In genomic region chr6:94278146-94278545, GRCh38 we compare ENCODE assay signal across 21 cellular contexts.
"Had no signal": no experiment of that assay in that cellular context is flagged by ENCODE, and none has a peak within 500 bp of the region (broad histone marks: within the 10 kb centered on the region; RNA-seq: fewer than 3 reads in every experiment).

No MANE protein-coding gene starts in this region.

- H3K4me1 ChIP-seq: esophagus muscularis mucosa, gastrocnemius medialis, left lung, lower lobe of right lung, sigmoid colon, testis, tibial nerve, upper lobe of right lung, vagina had no signal

- H3K4me1 Mint-ChIP-seq: memory B cell; stimulated activated naive B cell treated with anti-CD40 and anti-IgM and Interleukin-4, amounts not matched to agents 10 μg/mL and 1 μg/mL and 100 μg/mL, for 72 hours; stimulated activated naive CD8-positive, alpha-beta T cell treated with anti-CD3 and anti-CD28 coated beads, Interleukin-15, amount 100 ng/mL, for 72 hours had no signal

- DNase-seq: cortex of kidney; effector memory CD8-positive, alpha-beta T cell; gastrocnemius medialis; islet precursor cell; left lung; lower lobe of right lung; midbrain; sigmoid colon; stimulated activated CD4-positive, alpha-beta T cell treated with anti-CD3 and anti-CD28 coated beads, Interleukin-2, amount 100 ng/mL, for 24 hours; stimulated activated CD4-positive, alpha-beta T cell treated with anti-CD3 and anti-CD28 coated beads, Interleukin-4, amount 100 ng/mL, for 4 hours; stimulated activated naive B cell treated with anti-CD40 and anti-IgM and Interleukin-4, amounts not matched to agents 10 μg/mL and 1 μg/mL and 100 μg/mL, for 72 hours; stimulated activated naive CD8-positive, alpha-beta T cell treated with anti-CD3 and anti-CD28 coated beads, Interleukin-15, amount 100 ng/mL, for 72 hours; testis; upper lobe of right lung had no signal

- ATAC-seq: effector memory CD8-positive, alpha-beta T cell; gastrocnemius medialis; left lung; lower lobe of right lung; natural killer cell treated with Interleukin-12 subunit alpha and Interleukin-12 subunit beta and Interleukin-15 and Interleukin-18, amount 100 ng/mL, for 72 hours; stimulated activated naive B cell treated with anti-CD40 and anti-IgM and Interleukin-4, amounts not matched to agents 10 μg/mL and 1 μg/mL and 100 μg/mL, for 72 hours; stimulated activated naive CD8-positive, alpha-beta T cell treated with anti-CD3 and anti-CD28 coated beads, Interleukin-15, amount 100 ng/mL, for 72 hours; upper lobe of right lung had no signal

- H3K4me3 ChIP-seq: esophagus muscularis mucosa, gastrocnemius medialis, left lung, lower lobe of right lung, sigmoid colon, skin epidermis, testis, tibial nerve, upper lobe of right lung, vagina had no signal

- H3K36me3 ChIP-seq: esophagus muscularis mucosa, gastrocnemius medialis, left lung, lower lobe of right lung, sigmoid colon, tibial nerve, upper lobe of right lung, vagina had no signal

- H3K27me3 ChIP-seq: esophagus muscularis mucosa, gastrocnemius medialis, left lung, sigmoid colon, testis, tibial nerve, upper lobe of right lung, vagina had no signal

- H3K36me3 Mint-ChIP-seq: memory B cell; natural killer cell treated with Interleukin-12 subunit alpha and Interleukin-12 subunit beta and Interleukin-15 and Interleukin-18, amount 100 ng/mL, for 72 hours; stimulated activated naive B cell treated with anti-CD40 and anti-IgM and Interleukin-4, amounts not matched to agents 10 μg/mL and 1 μg/mL and 100 μg/mL, for 72 hours had no signal

- H3K27ac ChIP-seq: epithelial cell of prostate, esophagus muscularis mucosa, gastrocnemius medialis, left lung, lower lobe of right lung, sigmoid colon, skin epidermis, testis, tibial nerve, upper lobe of right lung, vagina had no signal

- H3K4me3 Mint-ChIP-seq: effector memory CD8-positive, alpha-beta T cell; memory B cell; natural killer cell treated with Interleukin-12 subunit alpha and Interleukin-12 subunit beta and Interleukin-15 and Interleukin-18, amount 100 ng/mL, for 72 hours; stimulated activated naive B cell treated with anti-CD40 and anti-IgM and Interleukin-4, amounts not matched to agents 10 μg/mL and 1 μg/mL and 100 μg/mL, for 72 hours; stimulated activated naive CD8-positive, alpha-beta T cell treated with anti-CD3 and anti-CD28 coated beads, Interleukin-15, amount 100 ng/mL, for 72 hours had no signal

- H3K9me3 ChIP-seq: esophagus muscularis mucosa, gastrocnemius medialis, left lung, lower lobe of right lung, sigmoid colon, testis, tibial nerve, upper lobe of right lung, vagina had no signal

- H3K27ac Mint-ChIP-seq: effector memory CD8-positive, alpha-beta T cell; memory B cell; natural killer cell treated with Interleukin-12 subunit alpha and Interleukin-12 subunit beta and Interleukin-15 and Interleukin-18, amount 100 ng/mL, for 72 hours; stimulated activated naive B cell treated with anti-CD40 and anti-IgM and Interleukin-4, amounts not matched to agents 10 μg/mL and 1 μg/mL and 100 μg/mL, for 72 hours; stimulated activated naive CD8-positive, alpha-beta T cell treated with anti-CD3 and anti-CD28 coated beads, Interleukin-15, amount 100 ng/mL, for 72 hours had no signal

- H3K27me3 Mint-ChIP-seq: effector memory CD8-positive, alpha-beta T cell; memory B cell; natural killer cell treated with Interleukin-12 subunit alpha and Interleukin-12 subunit beta and Interleukin-15 and Interleukin-18, amount 100 ng/mL, for 72 hours; stimulated activated naive B cell treated with anti-CD40 and anti-IgM and Interleukin-4, amounts not matched to agents 10 μg/mL and 1 μg/mL and 100 μg/mL, for 72 hours; stimulated activated naive CD8-positive, alpha-beta T cell treated with anti-CD3 and anti-CD28 coated beads, Interleukin-15, amount 100 ng/mL, for 72 hours had no signal
